ENCODE assay signal across 2 cellular contexts in genomic region chr3:193016437-193016887, GRCh38.
TF ChIP-seq lines count a peak whose summit lies in the region.

No MANE protein-coding gene starts in this region.

TF ChIP-seq in SK-N-SH treated with all-trans-retinoic acid at 6 μM for 48 hours, 23 proteins besides CTCF, POLR2A, EP300 and RAD21 (continued from another document):
- TF ChIP-seq TSHZ2 (CRISPR knock-in tag; IDR thresholded peaks at IDR 0.05) (no peak), ARNTL (CRISPR knock-in tag; IDR thresholded peaks at IDR 0.05; ENCODE audit: borderline replicate concordance, low read depth) (no peak; the same call in 1 of the 2 replicates), ZC3H10 (CRISPR knock-in tag; IDR thresholded peaks at IDR 0.05) (no peak), POU6F1 (CRISPR knock-in tag; IDR thresholded peaks at IDR 0.05; ENCODE audit: borderline replicate concordance, low read depth) (no peak), PPARA (CRISPR knock-in tag; IDR thresholded peaks at IDR 0.05; ENCODE audit: borderline replicate concordance) (no peak), CREB5 (CRISPR knock-in tag; IDR thresholded peaks at IDR 0.05; ENCODE audit: low read depth) (no peak), ZNF70 (CRISPR knock-in tag; IDR thresholded peaks at IDR 0.05) (no peak), ISL1 (CRISPR knock-in tag; IDR thresholded peaks at IDR 0.05) (no peak), CSRNP3 (CRISPR knock-in tag; IDR thresholded peaks at IDR 0.05) (no peak), RARB (CRISPR knock-in tag; IDR thresholded peaks at IDR 0.05) (no peak)

TF ChIP-seq in HepG2, 621 proteins besides CTCF, POLR2A, EP300 and RAD21 (continued from another document):
- TF ChIP-seq ZNF20 (CRISPR knock-in tag; IDR thresholded peaks at IDR 0.05): no peak
- TF ChIP-seq FIP1L1 (IDR thresholded peaks at IDR 0.05; ENCODE audit: borderline replicate concordance, insufficient read depth, low read depth, low read length): no peak
- TF ChIP-seq SP4 (CRISPR knock-in tag; IDR thresholded peaks at IDR 0.05): no peak
- no peak for TF ChIP-seq ZNF644 (CRISPR knock-in tag; IDR thresholded peaks at IDR 0.05; ENCODE audit: low read depth)
- TF ChIP-seq NR0B2 (CRISPR knock-in tag; IDR thresholded peaks at IDR 0.05): no peak
